In the genomic region with DNA sequence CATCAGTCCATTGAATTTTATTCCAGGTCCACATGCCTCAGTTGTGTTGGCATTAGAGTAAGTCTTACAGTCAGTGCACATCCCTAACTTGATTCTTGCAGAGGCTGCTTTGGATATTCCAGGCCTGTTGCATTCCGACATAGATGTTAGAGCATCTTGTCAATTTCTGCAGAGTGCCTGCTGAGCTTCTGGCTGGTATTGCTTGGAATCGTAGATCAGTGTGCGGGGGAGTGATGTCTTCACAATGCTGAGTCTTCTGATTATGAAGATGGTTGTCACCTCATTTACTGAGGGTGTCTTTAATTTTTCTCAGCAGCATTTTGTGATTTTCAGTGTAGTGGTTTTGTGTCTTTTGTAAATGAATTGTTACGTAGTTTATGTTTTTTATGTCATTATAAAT, we compare ENCODE assay signal across 22 cellular contexts. TPM values are rescaled to one million over a fixed set of nuclear protein-coding genes. Genes with fewer than 3 reads are reported as not detected.
DNase-seq lines count a peak whose midpoint lies in the region; ATAC-seq and TF ChIP-seq lines count a peak whose summit lies in the region.
"Had no signal": no experiment of that assay in that cellular context is flagged by ENCODE, and none has a peak within 500 bp of the region (broad histone marks: within the 10 kb centered on the region; RNA-seq: fewer than 3 reads in every experiment).

No MANE protein-coding gene starts in this region.

- H3K27ac ChIP-seq in Panc1 (ENCODE audit: low read length) (peak overlapping the region; percentile 60), muscle layer of colon (ENCODE audit: low read depth, low read length) (peak overlapping the region; percentile 43), tibial artery (peak overlapping the region; percentile 52 to 54), transverse colon (no peak overlapping the region)
- H3K27ac ChIP-seq: HL-60, PC-9, SJSA1 had no signal

- H3K9me3 Mint-ChIP-seq in WTC11: no peaks in the 10 kb centered on the region
- H3K9me3 Mint-ChIP-seq: CD8-positive, alpha-beta T cell had no signal

- ATAC-seq in Panc1: peak; percentile 22; the same call in 1 of the 2 replicates
- ATAC-seq in WTC11: no peak
- ATAC-seq: CD8-positive, alpha-beta T cell had no signal

- H3K9ac ChIP-seq in muscle layer of colon (ENCODE audit: low read length): no peak overlapping the region

- no peaks in the 10 kb centered on the region for H3K36me3 Mint-ChIP-seq in WTC11

- no peak for TF ChIP-seq POLR2A in transverse colon (IDR thresholded peaks at IDR 0.05)

- H3K9me3 ChIP-seq in Panc1 (ENCODE audit: control insufficient read depth, insufficient read depth, low read depth, low read length): no peaks in the 10 kb centered on the region
- H3K9me3 ChIP-seq in muscle layer of colon (ENCODE audit: low read length): no peaks in the 10 kb centered on the region
- no peaks in the 10 kb centered on the region for H3K9me3 ChIP-seq in tibial artery
- H3K9me3 ChIP-seq in transverse colon: no peaks in the 10 kb centered on the region
- H3K9me3 ChIP-seq: Caco-2, SJSA1 had no signal

- BruUV-seq in Panc1 (replicated peaks; lab: Mats Ljungman, UMichigan): no TSS peak

- H3K27me3 ChIP-seq in Panc1 (ENCODE audit: control insufficient read depth, insufficient read depth, low read length) (no peaks in the 10 kb centered on the region), muscle layer of colon (ENCODE audit: control insufficient read depth in 1 of 2, insufficient read depth in 2 of 2, low read length in 2 of 2) (no peaks in the 10 kb centered on the region), tibial artery (no peaks in the 10 kb centered on the region), transverse colon (no peaks in the 10 kb centered on the region)
- H3K27me3 ChIP-seq: SJSA1 had no signal

- no peaks in the 10 kb centered on the region for H3K36me3 ChIP-seq in Panc1 (ENCODE audit: control insufficient read depth, insufficient read depth, low read length)
- H3K36me3 ChIP-seq in muscle layer of colon (ENCODE audit: insufficient read depth, low read length): no peaks in the 10 kb centered on the region
- no peaks in the 10 kb centered on the region for H3K36me3 ChIP-seq in tibial artery
- H3K36me3 ChIP-seq in transverse colon: no peaks in the 10 kb centered on the region
- H3K36me3 ChIP-seq: SJSA1 had no signal

- intact Hi-C loops in Panc1 (cut with micrococcal nuclease; ENCODE audit: unreplicated experiment): no loop called here
- intact Hi-C loops in tibial artery (cut with DNase I; ENCODE audit: low total_unique reads): no loop called here
- intact Hi-C loops in transverse colon (cut with DNase I; ENCODE audit: low total_unique reads): no loop called here

- DNase-seq in Panc1 (ENCODE audit: low read depth, low spot score) (no peak), cerebellum (ENCODE audit: low spot score) (peak; percentile 55), tibial artery (no peak), transverse colon (no peak), WTC11 (ENCODE audit: low spot score) (no peak), CD1c-positive myeloid dendritic cell (ENCODE audit: extremely low spot score) (no peak)
- DNase-seq: Caco-2; CD8-positive, alpha-beta T cell; DMS 273 treated with DMSO at 0.1 percent for 48 hours; DMS79; EL; GF-D8; Karpas-422; NCI-H2029; NCI-H446 treated with DMSO at 0.1 percent for 48 hours; NCI-H526 treated with DMSO at 0.1 percent for 48 hours; PC-9; Right ventricle myocardium superior; RPMI8226 had no signal

- TF ChIP-seq CTCF in Panc1 (IDR thresholded peaks at IDR 0.05) (no peak), tibial artery (IDR thresholded peaks at IDR 0.05) (no peak), transverse colon (IDR thresholded peaks at IDR 0.05) (no peak), WTC11 (IDR thresholded peaks at IDR 0.05) (no peak)

- H3K27ac Mint-ChIP-seq in WTC11: no peak overlapping the region
- H3K27ac Mint-ChIP-seq: CD8-positive, alpha-beta T cell had no signal

- CTCF ChIA-PET in Panc1 (lab: Charles Lee): no interaction called here
- CTCF ChIA-PET in WTC11 (lab: Charles Lee): interaction anchor here (1.7 kb wide), 1 partner anchor 9 kb away, joined by 5 read pairs; no protein-coding TSS in a partner anchor

- WGBS in transverse colon (ENCODE audit: low coverage in 1 of 2), 2 donors: 91 to 93% methylated on average over 3 to 4 of the region's 4 CpGs

- no peak for TF ChIP-seq EP300 in transverse colon (IDR thresholded peaks at IDR 0.05; ENCODE audit: low read depth)

- H3K4me1 ChIP-seq in Panc1 (ENCODE audit: control insufficient read depth, insufficient read depth, low read length): peaks cover 42% of the 10 kb centered on the region
- H3K4me1 ChIP-seq in muscle layer of colon (ENCODE audit: insufficient read depth, low read length): peaks cover 64% of the 10 kb centered on the region
- H3K4me1 ChIP-seq in tibial artery: peaks cover 0 to 84% (median 47%) of the 10 kb centered on the region in 4 donors
- H3K4me1 ChIP-seq in transverse colon: peaks cover 5 to 48% (median 19%) of the 10 kb centered on the region in 4 donors
- H3K4me1 ChIP-seq: Caco-2, SJSA1 had no signal

- POLR2A ChIA-PET in Panc1 (lab: Charles Lee) (no interaction called here), WTC11 (lab: Charles Lee) (no interaction called here)

- H3K27me3 Mint-ChIP-seq in WTC11 (ENCODE audit: low read depth): no peaks in the 10 kb centered on the region

- H3K4me1 Mint-ChIP-seq in WTC11: peaks cover 9% of the 10 kb centered on the region

- in situ Hi-C loops in Panc1 (cut with HindIII; ENCODE audit: low pct_unique_long_range_greater_than_20kb, low sequenced_read_pairs) (no loop called here), transverse colon (cut with MboI; ENCODE audit: low pct_ligation_motif_present in 1 of 4, low pct_unique_long_range_greater_than_20kb in 1 of 4, low sequenced_read_pairs in 3 of 4) (no loop called here)

- H3K4me3 ChIP-seq in Panc1 (ENCODE audit: low read depth in 2 of 2, low read length in 2 of 2) (no peak overlapping the region), muscle layer of colon (ENCODE audit: low read depth in 1 of 2, low read length in 2 of 2) (no peak overlapping the region), tibial artery (no peak overlapping the region), transverse colon (no peak overlapping the region)
- H3K4me3 ChIP-seq: PC-9, SJSA1 had no signal

- H3K4me3 Mint-ChIP-seq in WTC11: no peak overlapping the region
- H3K4me3 Mint-ChIP-seq: CD8-positive, alpha-beta T cell had no signal

TF ChIP-seq in WTC11, 78 proteins besides CTCF, POLR2A, EP300 and RAD21 (continues in another document):
- no peak for TF ChIP-seq ELF4 (CRISPR knock-in tag; IDR thresholded peaks at IDR 0.05; ENCODE audit: low read depth)
- TF ChIP-seq CBFB (CRISPR knock-in tag; IDR thresholded peaks at IDR 0.05; ENCODE audit: low read depth): no peak
- TF ChIP-seq IRF2 (CRISPR knock-in tag; IDR thresholded peaks at IDR 0.05; ENCODE audit: borderline replicate concordance, low read depth): no peak
- TF ChIP-seq CREB1 (CRISPR knock-in tag; IDR thresholded peaks at IDR 0.05): no peak
- TF ChIP-seq NR2C2 (CRISPR knock-in tag; IDR thresholded peaks at IDR 0.05): no peak
- TF ChIP-seq FOXP4 (CRISPR knock-in tag; IDR thresholded peaks at IDR 0.05): no peak
- TF ChIP-seq CREM (CRISPR knock-in tag; IDR thresholded peaks at IDR 0.05): no peak
- TF ChIP-seq NFATC4 (CRISPR knock-in tag; IDR thresholded peaks at IDR 0.05): no peak
- no peak for TF ChIP-seq EMX1 (CRISPR knock-in tag; IDR thresholded peaks at IDR 0.05)
- no peak for TF ChIP-seq ZMAT4 (CRISPR knock-in tag; IDR thresholded peaks at IDR 0.05)
- TF ChIP-seq, protein P1, sequence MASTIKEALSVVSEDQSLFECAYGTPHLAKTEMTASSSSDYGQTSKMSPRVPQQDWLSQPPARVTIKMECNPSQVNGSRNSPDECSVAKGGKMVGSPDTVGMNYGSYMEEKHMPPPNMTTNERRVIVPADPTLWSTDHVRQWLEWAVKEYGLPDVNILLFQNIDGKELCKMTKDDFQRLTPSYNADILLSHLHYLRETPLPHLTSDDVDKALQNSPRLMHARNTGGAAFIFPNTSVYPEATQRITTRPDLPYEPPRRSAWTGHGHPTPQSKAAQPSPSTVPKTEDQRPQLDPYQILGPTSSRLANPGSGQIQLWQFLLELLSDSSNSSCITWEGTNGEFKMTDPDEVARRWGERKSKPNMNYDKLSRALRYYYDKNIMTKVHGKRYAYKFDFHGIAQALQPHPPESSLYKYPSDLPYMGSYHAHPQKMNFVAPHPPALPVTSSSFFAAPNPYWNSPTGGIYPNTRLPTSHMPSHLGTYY (CRISPR knock-in tag; IDR thresholded peaks at IDR 0.05): no peak

RNA-seq across cellular contexts. Expression of gene INPP5A, which starts 45.2 kb away (rescaled TPM):
- total RNA-seq in Panc1 (2021; ENCODE audit: unreplicated experiment) (60.0 TPM), cerebellum (18.7 TPM), transverse colon (10 to 100 TPM; 34.8 to 80.8 (median 52.8) TPM), WTC11 (2021) (20.0 to 22.1 TPM (median 21.5 TPM) in 3 replicates)
- 78.4 TPM for polyA plus RNA-seq in Panc1 (2012; ENCODE audit: insufficient read length)

Comparison
In these comparisons a context has a peak if more than half of its experiments do, and no peak if none do; other contexts are left out.
1. H3K27ac ChIP-seq: peak in Panc1 (single experiment), muscle layer of colon (single experiment) and tibial artery (2 of 2); none in transverse colon (0 of 4).